Comparison of ENCODE assay signal across 34 cellular contexts in the genomic region with DNA sequence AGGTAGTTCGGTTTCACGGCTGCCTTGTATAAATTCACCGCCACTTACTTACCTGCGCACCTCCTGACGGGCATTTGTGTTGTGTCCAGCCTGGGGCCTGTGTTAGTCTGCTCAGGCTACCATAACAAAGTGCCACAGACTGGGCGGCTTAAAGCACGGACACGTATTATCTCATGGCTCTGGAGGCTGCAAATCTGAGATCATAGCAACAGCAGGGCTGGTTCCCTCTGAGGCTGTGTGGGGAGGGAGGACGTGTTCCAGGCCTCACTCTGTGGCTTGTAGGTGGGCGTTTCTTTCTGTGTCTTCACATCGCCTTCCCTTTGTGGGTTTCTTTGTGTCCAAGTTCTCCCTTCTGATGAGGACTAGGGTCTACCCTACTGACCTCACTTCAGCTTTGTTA.
"Had no signal": no experiment of that assay in that cellular context is flagged by ENCODE, and none has a peak within 500 bp of the region (broad histone marks: within the 10 kb centered on the region; RNA-seq: fewer than 3 reads in every experiment).

No MANE protein-coding gene starts in this region.

- H3K4me3 ChIP-seq: MG63 had no signal

- DNase-seq: Karpas-422, Kasumi-1, KG1, MG63, MM.1S, MV-4-11, NCI-H1048, NCI-H1092, NCI-H1092 treated with DMSO at 0.1 percent for 48 hours, NCI-H1105, NCI-H1105 treated with DMSO at 0.1 percent for 48 hours, NCI-H1417, NCI-H1417 treated with DMSO at 0.1 percent for 48 hours, NCI-H1436, NCI-H1436 treated with DMSO at 0.1 percent for 48 hours, NCI-H146, NCI-H1694, NCI-H1694 treated with DMSO at 0.1 percent for 48 hours, NCI-H187, NCI-H187 treated with DMSO at 0.1 percent for 48 hours, NCI-H1930, NCI-H2029, NCI-H2029 treated with DMSO at 0.1 percent for 48 hours, NCI-H2081, NCI-H2081 treated with DMSO at 0.1 percent for 48 hours, NCI-H2107, NCI-H2171, NCI-H2171 treated with DMSO at 0.1 percent for 48 hours, NCI-H2227 treated with DMSO at 0.1 percent for 48 hours, NCI-H226, NCI-H345, NCI-H446, NCI-H446 treated with DMSO at 0.1 percent for 48 hours had no signal

- H3K9me3 ChIP-seq: MG63 had no signal

- H3K36me3 ChIP-seq: MG63 had no signal

- H3K9ac ChIP-seq: KMS-11 had no signal

- H3K4me2 ChIP-seq: KMS-11 had no signal

- H3K27ac ChIP-seq: KMS-11 had no signal

- H3K27me3 ChIP-seq: MG63 had no signal
